Comparison of ENCODE assay signal across 8 cellular contexts in genomic region chr6:96015791-96016776, GRCh38. TPM values are rescaled to one million over a fixed set of nuclear protein-coding genes. Genes with fewer than 3 reads are reported as not detected.
DNase-seq lines count a peak whose midpoint lies in the region; ATAC-seq and TF ChIP-seq lines count a peak whose summit lies in the region.

Gene FUT9 (plus strand): TSS chr6:96015974. CDS start chr6:96203156, 187,182 bp downstream.

- no peaks in the 10 kb centered on the region for H3K36me3 ChIP-seq in aorta (ENCODE audit: control insufficient read depth in 1 of 2, insufficient read depth in 2 of 2, low read length in 1 of 2)

- TF ChIP-seq CTCF in lower leg skin (IDR thresholded peaks at IDR 0.05), result no peak

- H3K27ac ChIP-seq in aorta (ENCODE audit: low read depth in 1 of 2, low read length in 2 of 2), result no peak within 1 kb of the TSS

- H3K27me3 ChIP-seq in aorta (ENCODE audit: control insufficient read depth in 1 of 2, insufficient read depth in 2 of 2, low read length in 1 of 2), result no peaks in the 10 kb centered on the region

- H3K4me3 ChIP-seq in lower leg skin (ENCODE audit: low read depth, poor library complexity, severe bottlenecking) (peak within 1 kb of the TSS; percentile 15), aorta (ENCODE audit: low read length in 2 of 2) (peak within 1 kb of the TSS; percentile 3 to 16)

- no peak for ATAC-seq in Right ventricle myocardium inferior
- ATAC-seq in Right ventricle myocardium superior (ENCODE audit: poor library complexity), result no peak
- ATAC-seq in aorta (ENCODE audit: low FRiP score), result peak; percentile 22
- no peak for ATAC-seq in HG03457 (IDR thresholded peaks at IDR 0.05; ENCODE audit: unreplicated experiment)

- WGBS in lower leg skin, 2 donors, result 1 to 2% methylated on average over 29 to 42 of the region's 54 CpGs
- 1% methylated on average over 45 to 54 of the region's 54 CpGs for WGBS in aorta, 2 donors

- no peaks in the 10 kb centered on the region for H3K4me1 ChIP-seq in aorta (ENCODE audit: control insufficient read depth in 1 of 2, insufficient read depth in 2 of 2, low read length in 2 of 2)

- no peak for TF ChIP-seq POLR2A in lower leg skin (IDR thresholded peaks at IDR 0.05)

- H3K9me3 ChIP-seq in aorta (ENCODE audit: control insufficient read depth, low read length), result no peaks in the 10 kb centered on the region

- intact Hi-C loops in Right ventricle myocardium inferior (cut with DNase I), result no loop called here
- intact Hi-C loops in Right ventricle myocardium superior (cut with DNase I), result no loop called here
- intact Hi-C loops in lower leg skin (cut with DNase I; ENCODE audit: low total_unique reads), result no loop called here
- intact Hi-C loops in aorta (cut with DNase I), result no loop called here

- DNase-seq in Right ventricle myocardium inferior (ENCODE audit: missing footprints) (peak; percentile 30), Right ventricle myocardium superior (no peak), amygdala (lab: John Stamatoyannopoulos, UW) (peak; percentile 22 to 95 (median 87)), lower leg skin (ENCODE audit: low spot score in 2 of 2) (no peak), aorta (peak in 1 of 2 donors; percentile 53), A172 (ENCODE audit: low spot score) (no peak), AML-193 (lab: John Stamatoyannopoulos, UW) (no peak)

RNA-seq across cellular contexts. Expression of gene FUT9, which starts in this region (rescaled TPM):
- total RNA-seq in Right ventricle myocardium inferior (not detected), Right ventricle myocardium superior (not detected), lower leg skin (under 1 TPM; 0.04 to 0.59 (median 0.19) TPM), aorta (not detected)
- under 1 TPM in 1 of 2 donors, not detected in 1; under 0.01 TPM for polyA plus RNA-seq in aorta
- total RNA-seq in A172 (2014; rRNA removed; shearing (Covaris generic)), result not detected in 2 replicates

Comparison
In these comparisons a context has a peak if more than half of its experiments do, and no peak if none do; other contexts are left out.
1. Peak in DNase-seq in Right ventricle myocardium inferior; RNA of the gene not detected or under 1 TPM.
2. Peak in ATAC-seq and H3K4me3 ChIP-seq in aorta; RNA of the gene not detected or under 1 TPM.
3. DNase-seq: peak in amygdala (56 of 56); none in Right ventricle myocardium superior (single experiment), lower leg skin (0 of 2), A172 (single experiment) and AML-193 (0 of 2).